Comparison of ENCODE assay signal across 1 cellular context in the genomic region with DNA sequence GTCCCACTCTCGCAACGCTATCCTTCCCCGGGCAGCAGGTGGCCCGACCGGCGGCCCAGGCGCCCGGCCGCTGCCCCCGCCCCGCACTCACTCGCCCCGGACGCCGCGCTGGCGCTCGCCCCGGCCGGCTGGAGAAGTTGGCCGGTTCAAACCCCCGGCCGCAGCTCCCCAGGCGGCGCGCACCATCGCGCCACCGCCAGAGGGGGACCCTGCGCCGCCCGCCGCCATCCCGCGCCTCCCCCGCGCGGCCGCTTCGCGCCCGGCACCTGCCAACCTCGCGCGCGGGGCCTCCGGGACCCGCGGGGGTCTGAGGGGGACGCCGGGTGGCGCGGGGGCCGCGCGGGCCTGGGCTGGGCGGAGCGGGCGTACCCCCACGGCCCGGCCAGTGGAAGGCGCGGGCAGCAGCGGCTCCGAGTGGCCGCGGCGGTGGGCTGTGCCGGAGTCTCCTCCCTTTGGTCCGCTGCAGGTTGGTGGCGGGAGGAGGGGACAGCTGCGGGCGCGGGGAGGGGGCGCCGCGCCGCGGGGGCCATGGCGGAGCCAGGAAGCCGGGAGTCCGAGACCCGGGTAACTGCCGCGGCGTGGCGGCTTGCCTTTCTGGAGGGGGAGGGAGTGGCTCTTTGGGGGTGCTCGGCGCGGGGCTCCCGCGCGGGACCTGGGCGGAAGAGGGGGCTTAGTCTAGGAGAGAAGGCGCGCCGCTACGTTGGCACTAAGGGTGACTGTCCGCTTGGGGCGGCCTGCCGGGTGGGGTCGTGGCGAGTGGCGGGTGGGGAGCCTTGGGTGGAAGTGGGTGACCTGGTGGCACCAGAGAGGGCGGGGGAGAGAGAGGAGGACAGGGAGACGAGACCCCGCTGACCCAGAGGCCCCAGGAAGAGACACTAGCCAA.
TF ChIP-seq lines count a peak whose summit lies in the region.

A gene (plus strand): TSS at position 434 of the 883 bp plus-strand sequence. CDS start 95 bp downstream, at position 529.
A gene (minus strand): TSS at position 139 of the 883 bp plus-strand sequence. CDS start 715 bp downstream, outside the sequence.

TF ChIP-seq in K562, 482 proteins besides CTCF, POLR2A, EP300 and RAD21 (continues in another document):
- TF ChIP-seq SAFB (IDR thresholded peaks at IDR 0.05; ENCODE audit: borderline replicate concordance, low read depth, low read length) (peak; percentile 38; the same call in 1 of the 2 replicates), CREM (IDR thresholded peaks at IDR 0.05; ENCODE audit: low read depth) (peak; percentile 3; the same call in 1 of the 2 replicates), GATAD2B (IDR thresholded peaks at IDR 0.05; ENCODE audit: borderline replicate concordance) (peak; percentile 83; the same call in 1 of the 2 replicates), TCF7L2 (IDR thresholded peaks at IDR 0.05; ENCODE audit: low read depth, low read length) (peak; percentile 81), CTBP1 (IDR thresholded peaks at IDR 0.05; ENCODE audit: borderline replicate concordance) (peak; percentile 9; the same call in 1 of the 2 replicates), JUND (IDR thresholded peaks at IDR 0.05; ENCODE audit: borderline replicate concordance, low read depth, low read length) (peak; percentile 21; the same call in 1 of the 2 replicates), JUND (tag; IDR thresholded peaks at IDR 0.05; ENCODE audit: borderline replicate concordance, low read depth, low read length) (no peak), NONO (IDR thresholded peaks at IDR 0.05; ENCODE audit: low read depth in 2 of 2, low read length in 1 of 2) (peak in 1 of 2 experiments; percentile 100; a peak in 2 of 4 replicates), HMGN3 (IDR thresholded peaks at IDR 0.05; ENCODE audit: borderline replicate concordance, extremely low read depth, insufficient read length, low read depth, low read length) (peak; percentile 55), RBM34 (IDR thresholded peaks at IDR 0.05; ENCODE audit: borderline replicate concordance, insufficient read depth, low read length) (no peak), CCNT2 (IDR thresholded peaks at IDR 0.05; ENCODE audit: borderline replicate concordance, extremely low read depth, insufficient read length, low read depth, low read length) (peak; percentile 57), EGR1 (conservative IDR thresholded peaks at IDR 0.05) (no peak), KDM5B (IDR thresholded peaks at IDR 0.05; ENCODE audit: insufficient replicate concordance, low read depth, low read length) (peak; percentile 22), POLR2AphosphoS5 (IDR thresholded peaks at IDR 0.05; ENCODE audit: control insufficient read depth, insufficient read depth, low read depth, low read length) (peak; percentile 46; the same call in 1 of the 2 replicates), TAF1 (IDR thresholded peaks at IDR 0.05; ENCODE audit: control insufficient read depth, extremely low read depth, insufficient read depth, low read length, severe bottlenecking) (peak; percentile 81), POLR2G (IDR thresholded peaks at IDR 0.05; ENCODE audit: low read depth, low read length) (peak; percentile 92), SUPT5H (IDR thresholded peaks at IDR 0.05) (peak; percentile 22; the same call in 1 of the 2 replicates), CXXC5 (CRISPR knock-in tag; IDR thresholded peaks at IDR 0.05) (peak; percentile 64), RBFOX2 (IDR thresholded peaks at IDR 0.05; ENCODE audit: low read depth, low read length) (peak; percentile 86), SAFB2 (IDR thresholded peaks at IDR 0.05; ENCODE audit: borderline replicate concordance, low read depth, low read length, severe bottlenecking) (no peak), POLR2H (tag; IDR thresholded peaks at IDR 0.05; ENCODE audit: low read depth) (peak; percentile 35; the same call in 1 of the 2 replicates), NFIC (IDR thresholded peaks at IDR 0.05) (0 out of 2 replicates have a peak, but pooled peaks have one; percentile 10), ZBTB7A (IDR thresholded peaks at IDR 0.05; ENCODE audit: borderline replicate concordance, control insufficient read depth, low read depth, low read length) (peak; percentile 74; the same call in 1 of the 2 replicates), EP400 (IDR thresholded peaks at IDR 0.05) (peak; percentile 42; the same call in 1 of the 2 replicates), RBBP5 (IDR thresholded peaks at IDR 0.05; ENCODE audit: borderline replicate concordance, insufficient read depth, low read length, poor library complexity, severe bottlenecking) (peak; percentile 17)
- TF ChIP-seq, protein P1, sequence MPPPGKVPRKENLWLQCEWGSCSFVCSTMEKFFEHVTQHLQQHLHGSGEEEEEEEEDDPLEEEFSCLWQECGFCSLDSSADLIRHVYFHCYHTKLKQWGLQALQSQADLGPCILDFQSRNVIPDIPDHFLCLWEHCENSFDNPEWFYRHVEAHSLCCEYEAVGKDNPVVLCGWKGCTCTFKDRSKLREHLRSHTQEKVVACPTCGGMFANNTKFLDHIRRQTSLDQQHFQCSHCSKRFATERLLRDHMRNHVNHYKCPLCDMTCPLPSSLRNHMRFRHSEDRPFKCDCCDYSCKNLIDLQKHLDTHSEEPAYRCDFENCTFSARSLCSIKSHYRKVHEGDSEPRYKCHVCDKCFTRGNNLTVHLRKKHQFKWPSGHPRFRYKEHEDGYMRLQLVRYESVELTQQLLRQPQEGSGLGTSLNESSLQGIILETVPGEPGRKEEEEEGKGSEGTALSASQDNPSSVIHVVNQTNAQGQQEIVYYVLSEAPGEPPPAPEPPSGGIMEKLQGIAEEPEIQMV (tag; conservative IDR thresholded peaks at IDR 0.05; ENCODE audit: low read depth) = peak; percentile 96
- TF ChIP-seq, protein P2, sequence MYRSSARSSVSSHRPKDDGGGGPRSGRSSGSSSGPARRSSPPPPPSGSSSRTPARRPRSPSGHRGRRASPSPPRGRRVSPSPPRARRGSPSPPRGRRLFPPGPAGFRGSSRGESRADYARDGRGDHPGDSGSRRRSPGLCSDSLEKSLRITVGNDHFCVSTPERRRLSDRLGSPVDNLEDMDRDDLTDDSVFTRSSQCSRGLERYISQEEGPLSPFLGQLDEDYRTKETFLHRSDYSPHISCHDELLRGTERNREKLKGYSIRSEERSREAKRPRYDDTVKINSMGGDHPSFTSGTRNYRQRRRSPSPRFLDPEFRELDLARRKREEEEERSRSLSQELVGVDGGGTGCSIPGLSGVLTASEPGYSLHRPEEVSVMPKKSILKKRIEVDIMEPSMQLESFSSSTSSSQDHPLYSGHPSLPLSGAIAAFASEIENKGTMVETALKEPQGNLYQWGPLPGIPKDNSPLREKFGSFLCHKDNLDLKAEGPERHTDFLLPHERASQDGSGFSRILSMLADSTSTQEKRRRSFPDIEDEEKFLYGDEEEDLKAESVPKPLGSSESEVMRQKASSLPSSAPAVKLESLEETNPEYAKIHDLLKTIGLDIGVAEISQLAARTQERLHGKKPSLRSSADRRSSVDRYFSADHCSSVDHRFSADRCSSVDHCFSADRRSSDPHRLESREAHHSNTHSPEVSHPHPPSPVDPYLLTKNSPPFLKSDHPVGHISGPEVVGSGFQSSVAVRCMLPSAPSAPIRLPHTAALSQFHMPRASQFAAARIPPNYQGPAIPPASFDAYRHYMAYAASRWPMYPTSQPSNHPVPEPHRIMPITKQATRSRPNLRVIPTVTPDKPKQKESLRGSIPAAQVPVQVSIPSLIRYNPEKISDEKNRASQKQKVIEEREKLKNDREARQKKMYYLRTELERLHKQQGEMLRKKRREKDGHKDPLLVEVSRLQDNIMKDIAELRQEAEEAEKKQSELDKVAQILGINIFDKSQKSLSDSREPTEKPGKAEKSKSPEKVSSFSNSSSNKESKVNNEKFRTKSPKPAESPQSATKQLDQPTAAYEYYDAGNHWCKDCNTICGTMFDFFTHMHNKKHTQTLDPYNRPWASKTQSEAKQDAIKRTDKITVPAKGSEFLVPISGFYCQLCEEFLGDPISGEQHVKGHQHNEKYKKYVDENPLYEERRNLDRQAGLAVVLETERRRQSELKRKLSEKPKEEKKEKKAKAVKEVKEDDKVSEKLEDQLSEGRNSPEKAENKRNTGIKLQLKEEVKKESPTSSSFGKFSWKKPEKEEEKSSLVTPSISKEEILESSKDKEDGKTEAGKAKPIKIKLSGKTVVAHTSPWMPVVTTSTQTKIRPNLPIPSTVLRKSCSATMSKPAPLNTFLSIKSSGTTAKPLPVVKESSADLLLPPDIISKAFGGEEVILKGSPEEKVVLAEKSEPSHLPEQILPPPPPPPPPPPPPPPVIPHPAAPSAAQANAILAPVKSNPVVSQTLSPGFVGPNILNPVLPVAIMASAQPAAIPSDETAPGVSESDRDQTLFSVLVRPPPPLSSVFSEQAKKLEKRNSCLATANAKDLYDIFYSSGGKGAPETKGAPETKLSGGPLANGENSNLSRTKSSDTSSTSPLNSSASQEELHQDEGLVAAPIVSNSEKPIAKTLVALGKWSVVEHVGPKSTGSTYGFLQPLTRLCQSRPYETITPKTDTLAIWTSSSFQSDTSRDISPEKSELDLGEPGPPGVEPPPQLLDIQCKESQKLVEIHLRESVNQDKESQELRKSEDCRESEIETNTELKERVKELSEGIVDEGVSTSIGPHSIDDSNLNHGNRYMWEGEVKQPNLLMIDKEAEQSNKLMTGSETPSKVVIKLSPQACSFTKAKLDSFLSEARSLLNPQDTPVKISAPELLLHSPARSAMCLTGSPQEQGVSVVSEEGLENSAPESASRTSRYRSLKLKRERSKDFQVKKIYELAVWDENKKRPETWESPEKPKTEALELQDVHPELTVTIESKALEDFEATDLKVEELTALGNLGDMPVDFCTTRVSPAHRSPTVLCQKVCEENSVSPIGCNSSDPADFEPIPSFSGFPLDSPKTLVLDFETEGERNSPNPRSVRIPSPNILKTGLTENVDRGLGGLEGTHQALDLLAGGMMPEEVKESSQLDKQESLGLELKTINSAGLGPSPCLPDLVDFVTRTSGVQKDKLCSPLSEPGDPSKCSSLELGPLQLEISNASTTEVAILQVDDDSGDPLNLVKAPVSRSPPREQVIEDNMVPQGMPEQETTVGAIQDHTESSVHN (IDR thresholded peaks at IDR 0.05; ENCODE audit: borderline replicate concordance in 1 of 2, low read depth in 1 of 2) = no peak
- TF ChIP-seq, protein P3, sequence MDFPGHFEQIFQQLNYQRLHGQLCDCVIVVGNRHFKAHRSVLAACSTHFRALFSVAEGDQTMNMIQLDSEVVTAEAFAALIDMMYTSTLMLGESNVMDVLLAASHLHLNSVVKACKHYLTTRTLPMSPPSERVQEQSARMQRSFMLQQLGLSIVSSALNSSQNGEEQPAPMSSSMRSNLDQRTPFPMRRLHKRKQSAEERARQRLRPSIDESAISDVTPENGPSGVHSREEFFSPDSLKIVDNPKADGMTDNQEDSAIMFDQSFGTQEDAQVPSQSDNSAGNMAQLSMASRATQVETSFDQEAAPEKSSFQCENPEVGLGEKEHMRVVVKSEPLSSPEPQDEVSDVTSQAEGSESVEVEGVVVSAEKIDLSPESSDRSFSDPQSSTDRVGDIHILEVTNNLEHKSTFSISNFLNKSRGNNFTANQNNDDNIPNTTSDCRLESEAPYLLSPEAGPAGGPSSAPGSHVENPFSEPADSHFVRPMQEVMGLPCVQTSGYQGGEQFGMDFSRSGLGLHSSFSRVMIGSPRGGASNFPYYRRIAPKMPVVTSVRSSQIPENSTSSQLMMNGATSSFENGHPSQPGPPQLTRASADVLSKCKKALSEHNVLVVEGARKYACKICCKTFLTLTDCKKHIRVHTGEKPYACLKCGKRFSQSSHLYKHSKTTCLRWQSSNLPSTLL (IDR thresholded peaks at IDR 0.05) = peak; percentile 92
- TF ChIP-seq, protein P4, sequence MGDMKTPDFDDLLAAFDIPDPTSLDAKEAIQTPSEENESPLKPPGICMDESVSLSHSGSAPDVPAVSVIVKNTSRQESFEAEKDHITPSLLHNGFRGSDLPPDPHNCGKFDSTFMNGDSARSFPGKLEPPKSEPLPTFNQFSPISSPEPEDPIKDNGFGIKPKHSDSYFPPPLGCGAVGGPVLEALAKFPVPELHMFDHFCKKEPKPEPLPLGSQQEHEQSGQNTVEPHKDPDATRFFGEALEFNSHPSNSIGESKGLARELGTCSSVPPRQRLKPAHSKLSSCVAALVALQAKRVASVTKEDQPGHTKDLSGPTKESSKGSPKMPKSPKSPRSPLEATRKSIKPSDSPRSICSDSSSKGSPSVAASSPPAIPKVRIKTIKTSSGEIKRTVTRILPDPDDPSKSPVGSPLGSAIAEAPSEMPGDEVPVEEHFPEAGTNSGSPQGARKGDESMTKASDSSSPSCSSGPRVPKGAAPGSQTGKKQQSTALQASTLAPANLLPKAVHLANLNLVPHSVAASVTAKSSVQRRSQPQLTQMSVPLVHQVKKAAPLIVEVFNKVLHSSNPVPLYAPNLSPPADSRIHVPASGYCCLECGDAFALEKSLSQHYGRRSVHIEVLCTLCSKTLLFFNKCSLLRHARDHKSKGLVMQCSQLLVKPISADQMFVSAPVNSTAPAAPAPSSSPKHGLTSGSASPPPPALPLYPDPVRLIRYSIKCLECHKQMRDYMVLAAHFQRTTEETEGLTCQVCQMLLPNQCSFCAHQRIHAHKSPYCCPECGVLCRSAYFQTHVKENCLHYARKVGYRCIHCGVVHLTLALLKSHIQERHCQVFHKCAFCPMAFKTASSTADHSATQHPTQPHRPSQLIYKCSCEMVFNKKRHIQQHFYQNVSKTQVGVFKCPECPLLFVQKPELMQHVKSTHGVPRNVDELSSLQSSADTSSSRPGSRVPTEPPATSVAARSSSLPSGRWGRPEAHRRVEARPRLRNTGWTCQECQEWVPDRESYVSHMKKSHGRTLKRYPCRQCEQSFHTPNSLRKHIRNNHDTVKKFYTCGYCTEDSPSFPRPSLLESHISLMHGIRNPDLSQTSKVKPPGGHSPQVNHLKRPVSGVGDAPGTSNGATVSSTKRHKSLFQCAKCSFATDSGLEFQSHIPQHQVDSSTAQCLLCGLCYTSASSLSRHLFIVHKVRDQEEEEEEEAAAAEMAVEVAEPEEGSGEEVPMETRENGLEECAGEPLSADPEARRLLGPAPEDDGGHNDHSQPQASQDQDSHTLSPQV (IDR thresholded peaks at IDR 0.05) = 0 out of 2 replicates have a peak, but pooled peaks have one; percentile 37
- TF ChIP-seq, protein P5, sequence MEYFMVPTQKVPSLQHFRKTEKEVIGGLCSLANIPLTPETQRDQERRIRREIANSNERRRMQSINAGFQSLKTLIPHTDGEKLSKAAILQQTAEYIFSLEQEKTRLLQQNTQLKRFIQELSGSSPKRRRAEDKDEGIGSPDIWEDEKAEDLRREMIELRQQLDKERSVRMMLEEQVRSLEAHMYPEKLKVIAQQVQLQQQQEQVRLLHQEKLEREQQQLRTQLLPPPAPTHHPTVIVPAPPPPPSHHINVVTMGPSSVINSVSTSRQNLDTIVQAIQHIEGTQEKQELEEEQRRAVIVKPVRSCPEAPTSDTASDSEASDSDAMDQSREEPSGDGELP (CRISPR knock-in tag; IDR thresholded peaks at IDR 0.05; ENCODE audit: borderline replicate concordance) = peak; percentile 52; the same call in 1 of the 2 replicates
- TF ChIP-seq, protein P6, sequence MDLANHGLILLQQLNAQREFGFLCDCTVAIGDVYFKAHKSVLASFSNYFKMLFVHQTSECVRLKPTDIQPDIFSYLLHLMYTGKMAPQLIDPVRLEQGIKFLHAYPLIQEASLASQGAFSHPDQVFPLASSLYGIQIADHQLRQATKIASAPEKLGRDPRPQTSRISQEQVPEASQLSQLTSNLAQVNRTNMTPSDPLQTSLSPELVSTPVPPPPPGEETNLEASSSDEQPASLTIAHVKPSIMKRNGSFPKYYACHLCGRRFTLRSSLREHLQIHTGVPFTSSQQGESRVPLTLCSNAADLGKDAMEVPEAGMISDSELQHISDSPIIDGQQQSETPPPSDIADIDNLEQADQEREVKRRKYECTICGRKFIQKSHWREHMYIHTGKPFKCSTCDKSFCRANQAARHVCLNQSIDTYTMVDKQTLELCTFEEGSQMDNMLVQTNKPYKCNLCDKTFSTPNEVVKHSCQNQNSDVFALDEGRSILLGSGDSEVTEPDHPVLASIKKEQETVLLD (IDR thresholded peaks at IDR 0.05) = 0 out of 2 replicates have a peak, but pooled peaks have one; percentile 24
